13 cellular contexts compared by ENCODE assay signal in the genomic region with DNA sequence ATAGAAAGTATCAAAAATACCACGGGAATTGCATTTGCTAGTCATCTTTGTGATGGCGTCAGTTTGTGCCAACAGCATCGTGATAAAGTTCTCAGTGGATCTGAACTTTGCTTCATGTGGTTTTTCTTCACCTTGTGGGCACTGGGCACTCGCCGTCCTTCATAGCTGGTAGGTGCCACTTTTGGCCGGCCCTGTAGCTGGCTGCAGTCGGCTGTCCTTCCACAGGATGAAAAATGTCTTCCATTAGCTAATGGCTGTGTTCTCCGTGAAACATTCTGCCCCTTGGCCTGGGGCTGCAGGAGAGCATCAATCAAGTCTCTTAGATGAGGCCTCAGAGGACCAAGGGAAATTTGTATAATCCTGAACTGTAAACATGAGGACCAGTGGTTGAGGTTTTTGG.
"Had no signal": no experiment of that assay in that cellular context is flagged by ENCODE, and none has a peak within 500 bp of the region (broad histone marks: within the 10 kb centered on the region; RNA-seq: fewer than 3 reads in every experiment).

No MANE protein-coding gene starts in this region.

- H3K27ac ChIP-seq: tibial nerve had no signal

- ATAC-seq: stimulated activated effector memory CD8-positive, alpha-beta T cell treated with anti-CD3 and anti-CD28 coated beads, Interleukin-12 subunit alpha, Interleukin-12 subunit beta, amount 100 ng/mL, for 72 hours had no signal

- DNase-seq: activated CD4-positive, alpha-beta T cell treated with anti-CD3 and anti-CD28 coated beads for 1 hour; activated CD4-positive, alpha-beta T cell treated with anti-CD3 and anti-CD28 coated beads, Interleukin-2, amount 50 U/mL, for 48 hours; activated gamma-delta T cell; activated naive CD8-positive, alpha-beta T cell treated with anti-CD3 and anti-CD28 coated beads for 36 hours; activated T-cell treated with anti-CD3 and anti-CD28 coated beads, Interleukin-2, amount 50 U/mL, for 48 hours; anterior cingulate cortex; dermis blood vessel endothelial cell; left cardiac atrium; mesenchymal stem cell; SW 1271 had no signal

- H3K4me2 ChIP-seq: smooth muscle cell had no signal

- H3K36me3 ChIP-seq: tibial nerve had no signal

- H3K9me3 ChIP-seq: tibial nerve had no signal

- H3K27me3 ChIP-seq: tibial nerve had no signal
